ENCODE assay signal across 1 cellular context in genomic region chr20:5949943-5950270, GRCh38.
TF ChIP-seq lines count a peak whose summit lies in the region.

No MANE protein-coding gene starts in this region.

TF ChIP-seq in GM12878, 131 proteins besides CTCF, POLR2A, EP300 and RAD21:
- TF ChIP-seq SMC3 (IDR thresholded peaks at IDR 0.05; ENCODE audit: borderline replicate concordance, low read length): no peak
- TF ChIP-seq SIX5 (IDR thresholded peaks at IDR 0.05; ENCODE audit: low read depth, low read length, severe bottlenecking): no peak
- no peak for TF ChIP-seq CHD1 (IDR thresholded peaks at IDR 0.05; ENCODE audit: low read depth, low read length)
- TF ChIP-seq STAT1 (conservative IDR thresholded peaks at IDR 0.05): no peak
- no peak for TF ChIP-seq SUPT20H (IDR thresholded peaks at IDR 0.05; ENCODE audit: borderline replicate concordance, control insufficient read depth, low read depth, low read length)
- TF ChIP-seq RFX5 (IDR thresholded peaks at IDR 0.05; ENCODE audit: low read depth, low read length): no peak
- TF ChIP-seq LARP7 (IDR thresholded peaks at IDR 0.05): no peak
- TF ChIP-seq HDGF (IDR thresholded peaks at IDR 0.05): no peak
- TF ChIP-seq IKZF1 (conservative IDR thresholded peaks at IDR 0.05): no peak
- no peak for TF ChIP-seq FOXK2 (IDR thresholded peaks at IDR 0.05)
- no peak for TF ChIP-seq ATF7 (IDR thresholded peaks at IDR 0.05; ENCODE audit: low read depth)
- no peak for TF ChIP-seq NR2F1 (conservative IDR thresholded peaks at IDR 0.05)
- TF ChIP-seq RUNX3 (IDR thresholded peaks at IDR 0.05; ENCODE audit: low read length): no peak
- TF ChIP-seq WRNIP1 (IDR thresholded peaks at IDR 0.05; ENCODE audit: borderline replicate concordance, low read depth, low read length): no peak
- no peak for TF ChIP-seq PRDM15 (CRISPR knock-in tag; IDR thresholded peaks at IDR 0.05)
- no peak for TF ChIP-seq EGR1 (IDR thresholded peaks at IDR 0.05; ENCODE audit: borderline replicate concordance in 1 of 2, low read depth in 2 of 2, low read length in 2 of 2)
- TF ChIP-seq, protein P1, sequence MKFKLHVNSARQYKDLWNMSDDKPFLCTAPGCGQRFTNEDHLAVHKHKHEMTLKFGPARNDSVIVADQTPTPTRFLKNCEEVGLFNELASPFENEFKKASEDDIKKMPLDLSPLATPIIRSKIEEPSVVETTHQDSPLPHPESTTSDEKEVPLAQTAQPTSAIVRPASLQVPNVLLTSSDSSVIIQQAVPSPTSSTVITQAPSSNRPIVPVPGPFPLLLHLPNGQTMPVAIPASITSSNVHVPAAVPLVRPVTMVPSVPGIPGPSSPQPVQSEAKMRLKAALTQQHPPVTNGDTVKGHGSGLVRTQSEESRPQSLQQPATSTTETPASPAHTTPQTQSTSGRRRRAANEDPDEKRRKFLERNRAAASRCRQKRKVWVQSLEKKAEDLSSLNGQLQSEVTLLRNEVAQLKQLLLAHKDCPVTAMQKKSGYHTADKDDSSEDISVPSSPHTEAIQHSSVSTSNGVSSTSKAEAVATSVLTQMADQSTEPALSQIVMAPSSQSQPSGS (IDR thresholded peaks at IDR 0.05; ENCODE audit: low read length): no peak
- no peak for TF ChIP-seq MTA3 (IDR thresholded peaks at IDR 0.05; ENCODE audit: borderline replicate concordance, low read length)
